In the genomic region with DNA sequence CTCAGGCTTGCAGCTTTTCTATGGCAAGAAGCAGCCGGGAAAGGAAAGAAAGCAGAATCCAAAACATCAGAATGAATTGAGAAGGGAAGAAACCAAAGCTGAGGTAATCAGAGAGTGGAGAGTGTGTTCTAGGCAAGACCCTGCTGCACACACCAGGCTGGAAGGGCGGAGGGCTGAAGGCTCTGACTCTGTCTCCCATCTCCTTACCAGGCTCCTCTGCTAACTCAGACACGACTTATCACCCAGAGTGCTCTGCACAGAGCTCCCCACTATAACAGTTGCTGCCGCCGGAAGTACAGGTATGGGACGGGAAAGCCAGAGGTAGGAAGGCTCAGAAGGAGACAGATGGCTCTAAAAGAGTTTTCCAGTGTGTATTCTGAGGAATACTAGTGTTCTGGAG, we compare ENCODE assay signal across 1 cellular context.
TF ChIP-seq lines count a peak whose summit lies in the region.

No MANE protein-coding gene starts in this region.

TF ChIP-seq in endothelial cell of umbilical vein, 7 proteins besides CTCF, POLR2A, EP300 and RAD21:
- TF ChIP-seq FOS (IDR thresholded peaks at IDR 0.05; ENCODE audit: borderline replicate concordance, insufficient read depth, low read length) (no peak), MAX (IDR thresholded peaks at IDR 0.05; ENCODE audit: insufficient read depth, insufficient read length) (no peak), MYC (IDR thresholded peaks at IDR 0.05; ENCODE audit: low read depth, low read length) (no peak), GATA2 (IDR thresholded peaks at IDR 0.05; ENCODE audit: insufficient read depth, insufficient read length, low read depth, low read length) (no peak), POLR2AphosphoS5 (IDR thresholded peaks at IDR 0.05; ENCODE audit: insufficient read depth, low read depth, low read length) (no peak), EZH2 (IDR thresholded peaks at IDR 0.05; ENCODE audit: borderline replicate concordance, low read depth, low read length, severe bottlenecking) (no peak), JUN (IDR thresholded peaks at IDR 0.05; ENCODE audit: borderline replicate concordance, insufficient read depth, insufficient read length, low read depth) (no peak)
